12 cellular contexts compared by ENCODE assay signal in genomic region chr14:89165810-89166209, GRCh38.
DNase-seq lines count a peak whose midpoint lies in the region; ATAC-seq and TF ChIP-seq lines count a peak whose summit lies in the region.
"Had no signal": no experiment of that assay in that cellular context is flagged by ENCODE, and none has a peak within 500 bp of the region (broad histone marks: within the 10 kb centered on the region; RNA-seq: fewer than 3 reads in every experiment).

No MANE protein-coding gene starts in this region.

- intact Hi-C loops in OCI-LY7 (cut with micrococcal nuclease; ENCODE audit: unreplicated experiment), result no loop called here

- H2AFZ ChIP-seq in OCI-LY7 (ENCODE audit: low read length), result no peak overlapping the region

- no TSS peak for BruUV-seq in OCI-LY7 (replicated peaks; lab: Mats Ljungman, UMichigan)

- POLR2A ChIA-PET in OCI-LY7 (lab: Charles Lee), result interaction anchor here (0.5 to 1.8 kb wide), 4 partner anchors 11 to 342 kb away, joined by 3 to 5 read pairs (median 3); no protein-coding TSS in a partner anchor

- no peaks in the 10 kb centered on the region for H3K9me2 ChIP-seq in OCI-LY7 (ENCODE audit: insufficient read depth, low read length)

- peak; percentile 25 for ATAC-seq in GM18517 (IDR thresholded peaks at IDR 0.05; ENCODE audit: unreplicated experiment)
- ATAC-seq in GM21737 (IDR thresholded peaks at IDR 0.05; ENCODE audit: unreplicated experiment), result peak; percentile 25
- ATAC-seq in natural killer cell treated with Interleukin-12 subunit alpha and Interleukin-12 subunit beta and Interleukin-15 and Interleukin-18, amount 100 ng/mL, for 72 hours, result no peak

- H3K4me1 ChIP-seq in OCI-LY7 (ENCODE audit: insufficient read depth, low read length, poor library complexity, severe bottlenecking), result peaks cover 19% of the 10 kb centered on the region
- H3K4me1 ChIP-seq: HAP-1, SJSA1, tibial nerve had no signal

- no peak overlapping the region for H3K27ac ChIP-seq in OCI-LY7 (ENCODE audit: low read depth, low read length, poor library complexity, severe bottlenecking)
- H3K27ac ChIP-seq: SJSA1 had no signal

- H3K79me2 ChIP-seq in OCI-LY7 (ENCODE audit: insufficient read depth, low read depth, low read length), result no peaks in the 10 kb centered on the region

- DNase-seq in OCI-LY7 (ENCODE audit: low spot score), result no peak
- no peak for DNase-seq in natural killer cell treated with Interleukin-12 subunit alpha and Interleukin-12 subunit beta and Interleukin-15 and Interleukin-18, amount 100 ng/mL, for 72 hours (ENCODE audit: low spot score)
- no peak for DNase-seq in NCI-H2107 (lab: John Stamatoyannopoulos, UW)
- DNase-seq in RKO (ENCODE audit: low spot score), result no peak
- DNase-seq in NCI-H1092 treated with DMSO at 0.1 percent for 48 hours (lab: John Stamatoyannopoulos, UW), result no peak
- no peak for DNase-seq in COLO829 (ENCODE audit: low spot score)
- DNase-seq: effector CD4-positive, alpha-beta T cell had no signal

- peaks cover 4% of the 10 kb centered on the region; the same call in 1 of the 2 replicates for H3K9me3 ChIP-seq in OCI-LY7 (ENCODE audit: low read length)
- H3K9me3 ChIP-seq: HAP-1, SJSA1 had no signal

- H3K27ac Mint-ChIP-seq in natural killer cell treated with Interleukin-12 subunit alpha and Interleukin-12 subunit beta and Interleukin-15 and Interleukin-18, amount 100 ng/mL, for 72 hours, result peak overlapping the region; percentile 80 to 90

- H3K27me3 Mint-ChIP-seq in natural killer cell treated with Interleukin-12 subunit alpha and Interleukin-12 subunit beta and Interleukin-15 and Interleukin-18, amount 100 ng/mL, for 72 hours, result no peaks in the 10 kb centered on the region

- no peak for TF ChIP-seq CTCF in OCI-LY7 (conservative IDR thresholded peaks at IDR 0.05; ENCODE audit: low read length)

- peak overlapping the region; percentile 77 for H3K4me3 Mint-ChIP-seq in natural killer cell treated with Interleukin-12 subunit alpha and Interleukin-12 subunit beta and Interleukin-15 and Interleukin-18, amount 100 ng/mL, for 72 hours

- H4K20me1 ChIP-seq in OCI-LY7 (ENCODE audit: insufficient read depth, low read length), result no peaks in the 10 kb centered on the region

- H3K36me3 Mint-ChIP-seq in natural killer cell treated with Interleukin-12 subunit alpha and Interleukin-12 subunit beta and Interleukin-15 and Interleukin-18, amount 100 ng/mL, for 72 hours, result peaks cover 13% of the 10 kb centered on the region

- peaks cover 12% of the 10 kb centered on the region for H3K36me3 ChIP-seq in OCI-LY7 (ENCODE audit: insufficient read depth, low read length)
- H3K36me3 ChIP-seq: HAP-1 had no signal

- CTCF ChIA-PET in OCI-LY7 (lab: Charles Lee; ENCODE audit: unreplicated experiment), result no interaction called here

- H3K4me1 Mint-ChIP-seq in natural killer cell treated with Interleukin-12 subunit alpha and Interleukin-12 subunit beta and Interleukin-15 and Interleukin-18, amount 100 ng/mL, for 72 hours (ENCODE audit: low read depth in 2 of 2), result peaks cover 22 to 33% of the 10 kb centered on the region in 2 donors

- no peaks in the 10 kb centered on the region for H3K9me3 Mint-ChIP-seq in natural killer cell treated with Interleukin-12 subunit alpha and Interleukin-12 subunit beta and Interleukin-15 and Interleukin-18, amount 100 ng/mL, for 72 hours

- H3K4me2 ChIP-seq in OCI-LY7 (ENCODE audit: low read length), result peak overlapping the region; percentile 56

- peak overlapping the region; percentile 17 for H3K4me3 ChIP-seq in OCI-LY7 (ENCODE audit: low read depth, low read length, poor library complexity, severe bottlenecking)
- H3K4me3 ChIP-seq: HAP-1, SJSA1 had no signal

Comparison
In these comparisons a context has a peak if more than half of its experiments do, and no peak if none do; other contexts are left out.
1. ATAC-seq: peak in GM18517 (single experiment) and GM21737 (single experiment); none in natural killer cell treated with Interleukin-12 subunit alpha and Interleukin-12 subunit beta and Interleukin-15 and Interleukin-18, amount 100 ng/mL, for 72 hours (0 of 2).